In genomic region chr2:2046497-2046896, GRCh38 we compare ENCODE assay signal across 27 cellular contexts.
A peak's percentile ranks its signal among the peaks of the same experiment; 100 is the strongest.
DNase-seq lines count a peak whose midpoint lies in the region; ATAC-seq and TF ChIP-seq lines count a peak whose summit lies in the region.
"Had no signal": no experiment of that assay in that cellular context is flagged by ENCODE, and none has a peak within 500 bp of the region (broad histone marks: within the 10 kb centered on the region; RNA-seq: fewer than 3 reads in every experiment).

No MANE protein-coding gene starts in this region.

- no peaks in the 10 kb centered on the region for H3K27me3 ChIP-seq in heart left ventricle
- H3K27me3 ChIP-seq: Peyer's patch had no signal

- no peak for TF ChIP-seq POLR2A in heart left ventricle (IDR thresholded peaks at IDR 0.05)

- no peaks in the 10 kb centered on the region for H3K9me3 ChIP-seq in heart left ventricle
- H3K9me3 ChIP-seq: A549, Caco-2, Peyer's patch had no signal

- no peak overlapping the region for H3K27ac ChIP-seq in heart left ventricle
- H3K27ac ChIP-seq: A549, C4-2B, Peyer's patch had no signal

- H3K36me3 ChIP-seq in heart left ventricle, result no peaks in the 10 kb centered on the region
- H3K36me3 ChIP-seq: Peyer's patch had no signal

- intact Hi-C loops in Right ventricle myocardium inferior (cut with DNase I), result no loop called here
- intact Hi-C loops in heart left ventricle (cut with DNase I), result no loop called here

- ATAC-seq in Right ventricle myocardium inferior, result peak; percentile 33
- ATAC-seq in heart left ventricle, result no peak
- no peak for ATAC-seq in HG02970 (IDR thresholded peaks at IDR 0.05; ENCODE audit: low FRiP score, unreplicated experiment)
- ATAC-seq: A549; CD8-positive, alpha-beta T cell; HCT116 had no signal

- H3K4me3 ChIP-seq in heart left ventricle (no peak overlapping the region), LNCaP clone FGC (ENCODE audit: low read depth, low read length) (no peak overlapping the region)
- H3K4me3 ChIP-seq: A549, Peyer's patch had no signal

- H3K4me1 ChIP-seq in heart left ventricle, result peaks cover 0 to 15% (median 0%) of the 10 kb centered on the region in 12 donors
- H3K4me1 ChIP-seq: A549, Caco-2, Peyer's patch had no signal

- DNase-seq in Right ventricle myocardium inferior (ENCODE audit: missing footprints) (no peak), heart left ventricle (no peak), LNCaP clone FGC (ENCODE audit: low read depth) (peak; percentile 53), RPMI8226 (peak; percentile 29), NK-92 (lab: John Stamatoyannopoulos, UW; ENCODE audit: unreplicated experiment) (no peak), NAMALWA (ENCODE audit: low spot score) (no peak)
- DNase-seq: AML-193; Caco-2; CD8-positive, alpha-beta T cell; DMS 273 treated with DMSO at 0.1 percent for 48 hours; DMS79 treated with DMSO at 0.1 percent for 48 hours; GF-D8; Karpas-422; MV-4-11; NCI-H1105 treated with DMSO at 0.1 percent for 48 hours; NCI-H1694; NCI-H2029 treated with DMSO at 0.1 percent for 48 hours; NCI-H2227 treated with DMSO at 0.1 percent for 48 hours; NCI-H82; OCI-M1; Peyer's patch; SK-N-SH; SW 1271 had no signal

- no peak for TF ChIP-seq CTCF in heart left ventricle (IDR thresholded peaks at IDR 0.05)
- TF ChIP-seq CTCF in LNCaP clone FGC (IDR thresholded peaks at IDR 0.05; ENCODE audit: control insufficient read depth, extremely low read depth, insufficient read depth), result no peak

- WGBS in heart left ventricle, 4 donors, result 20 to 50% (median 40%) methylated on average over 2 of the region's 2 CpGs

Comparison
In these comparisons a context has a peak if more than half of its experiments do, and no peak if none do; other contexts are left out.
1. DNase-seq: peak in LNCaP clone FGC (single experiment) and RPMI8226 (single experiment); none in Right ventricle myocardium inferior (single experiment), heart left ventricle (0 of 5), NK-92 (single experiment) and NAMALWA (single experiment).